In the genomic region with DNA sequence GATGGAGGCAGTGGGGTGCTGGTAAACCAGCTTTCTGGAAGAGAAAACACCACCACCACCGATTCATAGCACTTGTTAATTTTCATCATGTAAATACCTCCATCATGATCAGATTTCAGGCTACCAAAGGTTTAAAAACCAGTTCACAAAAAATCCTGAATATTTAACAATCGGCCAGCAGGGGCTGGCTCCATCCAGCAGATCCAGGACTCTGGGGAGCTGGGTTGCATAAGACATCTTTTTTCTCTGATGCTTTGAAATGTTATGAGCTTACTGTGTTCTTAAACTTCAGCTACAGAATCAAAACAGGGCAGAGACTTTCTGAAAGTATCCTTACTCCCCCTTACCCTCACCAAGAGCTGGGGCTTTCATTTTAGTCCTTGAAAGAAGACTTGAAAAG, we compare ENCODE assay signal across 19 cellular contexts. TPM values are rescaled to one million over a fixed set of nuclear protein-coding genes. Genes with fewer than 3 reads are reported as not detected.
DNase-seq lines count a peak whose midpoint lies in the region; ATAC-seq, FAIRE-seq and TF ChIP-seq lines count a peak whose summit lies in the region.
"Had no signal": no experiment of that assay in that cellular context is flagged by ENCODE, and none has a peak within 500 bp of the region (broad histone marks: within the 10 kb centered on the region; RNA-seq: fewer than 3 reads in every experiment).

No MANE protein-coding gene starts in this region.

- H3K4me3 ChIP-seq in HepG2 (replicated peaks in 1 of 3; ENCODE audit: insufficient read depth in 1 of 3, low read depth in 2 of 3, low read length in 3 of 3) (no peak overlapping the region), right lobe of liver (no peak overlapping the region), fibroblast of the aortic adventitia (ENCODE audit: low read depth, low read length) (no peak overlapping the region)
- H3K4me3 ChIP-seq: gastrocnemius medialis, thyroid gland had no signal

- ATAC-seq in HepG2: peak; percentile 59; the same call in 2 of the 3 replicates
- ATAC-seq in right lobe of liver: no peak
- ATAC-seq: activated T-cell treated with anti-CD3 and anti-CD28 coated beads, Interleukin-2, amount 50 U/mL, for 4 hours; gastrocnemius medialis had no signal

- TF ChIP-seq POLR2A in HepG2 (IDR thresholded peaks at IDR 0.05; ENCODE audit: insufficient read depth in 1 of 2, low read depth in 2 of 2, low read length in 2 of 2) (no peak), right lobe of liver (IDR thresholded peaks at IDR 0.05) (no peak)

- peaks cover 6% of the 10 kb centered on the region for H3K36me3 Mint-ChIP-seq in type B pancreatic cell

- no peak for FAIRE-seq in HepG2 (lab: Jason Lieb, UNC)
- FAIRE-seq: islet of Langerhans had no signal

- no peaks in the 10 kb centered on the region for H3K9me3 Mint-ChIP-seq in type B pancreatic cell
- H3K9me3 Mint-ChIP-seq: activated CD4-positive, alpha-beta T cell treated with anti-CD3 and anti-CD28 coated beads, Interleukin-2, amount 10 ng/mL, durations not matched to agents 24 days and 14 days; activated T-cell treated with anti-CD3 and anti-CD28 coated beads, Interleukin-2, amount 50 U/mL, for 4 hours; H9 had no signal

- POLR2A ChIA-PET in HepG2 (lab: Yijun Ruan, JAX): no interaction called here

- H3K27ac ChIP-seq in HepG2 (ENCODE audit: extremely low read length, insufficient read depth, low read length) (no peak overlapping the region), right lobe of liver (no peak overlapping the region)
- H3K27ac ChIP-seq: gastrocnemius medialis, RWPE1, thyroid gland had no signal

- DNase-seq in HepG2 (ENCODE audit: low spot score): peak; percentile 9
- no peak for DNase-seq in right lobe of liver
- peak; percentile 58 for DNase-seq in fibroblast of the aortic adventitia (ENCODE audit: low read depth)
- no peak for DNase-seq in type B pancreatic cell (ENCODE audit: extremely low spot score, unreplicated experiment)
- no peak for DNase-seq in glomerular visceral epithelial cell (ENCODE audit: extremely low spot score)
- DNase-seq in H4 (ENCODE audit: low spot score): no peak
- DNase-seq: activated CD4-positive, alpha-beta T cell treated with anti-CD3 and anti-CD28 coated beads, Interleukin-2, amount 10 ng/mL, durations not matched to agents 24 days and 14 days; activated T-cell treated with anti-CD3 and anti-CD28 coated beads, Interleukin-2, amount 50 U/mL, for 4 hours; cortex of kidney; gastrocnemius medialis; H9; Kasumi-1; NCI-H2029; NCI-H526 treated with DMSO at 0.1 percent for 48 hours; T-helper 2 cell; thyroid gland had no signal

- CTCF ChIA-PET in HepG2 (lab: Yijun Ruan, JAX; ENCODE audit: low intra/inter-chr PET ratio, low total read pairs): no interaction called here

- BruUV-seq in HepG2 (replicated peaks; lab: Mats Ljungman, UMichigan): no TSS peak

- no peak for TF ChIP-seq RAD21 in HepG2 (CRISPR knock-in tag; IDR thresholded peaks at IDR 0.05)

- H3K9me3 ChIP-seq in HepG2 (ENCODE audit: low read length) (no peaks in the 10 kb centered on the region), right lobe of liver (no peaks in the 10 kb centered on the region)
- H3K9me3 ChIP-seq: gastrocnemius medialis, thyroid gland had no signal

- WGBS in HepG2 (ENCODE audit: low lambda C conversion rate): 48% methylated on average over 2 of the region's 2 CpGs
- WGBS in right lobe of liver (ENCODE audit: insufficient coverage, low coverage, low lambda C conversion rate, missing lambda C conversion rate): 27% methylated on average over 2 of the region's 2 CpGs

- H3K4me1 ChIP-seq in HepG2 (ENCODE audit: insufficient read depth, low read length): no peaks in the 10 kb centered on the region
- H3K4me1 ChIP-seq in right lobe of liver: no peaks in the 10 kb centered on the region
- H3K4me1 ChIP-seq: gastrocnemius medialis, thyroid gland had no signal

- no peak overlapping the region for H3K9ac ChIP-seq in HepG2 (ENCODE audit: insufficient read depth, low read depth, low read length)

- intact Hi-C loops in HepG2 (cut with micrococcal nuclease; ENCODE audit: unreplicated experiment): loop anchor here (10.0 kb wide), 1 partner anchor 1953 kb away; no protein-coding TSS in a partner anchor
- intact Hi-C loops in right lobe of liver (cut with DNase I): no loop called here

- in situ Hi-C loops in HepG2 (cut with HindIII; ENCODE audit: extremely low pct_ligation_motif_present, low pct_unique_long_range_greater_than_20kb): no loop called here

- no peaks in the 10 kb centered on the region for H3K36me3 ChIP-seq in HepG2 (replicated peaks in 1 of 2; ENCODE audit: control insufficient read depth in 1 of 2, insufficient read depth in 2 of 2, low read length in 2 of 2)
- no peaks in the 10 kb centered on the region for H3K36me3 ChIP-seq in right lobe of liver
- H3K36me3 ChIP-seq: gastrocnemius medialis had no signal

- no peak overlapping the region for H2AFZ ChIP-seq in HepG2 (ENCODE audit: low read length)

- H3K27me3 ChIP-seq in HepG2 (ENCODE audit: control insufficient read depth in 1 of 2, insufficient read depth in 2 of 2, low read length in 2 of 2) (no peaks in the 10 kb centered on the region), right lobe of liver (no peaks in the 10 kb centered on the region)
- H3K27me3 ChIP-seq: gastrocnemius medialis, thyroid gland had no signal

- H3K4me1 Mint-ChIP-seq in type B pancreatic cell (ENCODE audit: unreplicated experiment): no peaks in the 10 kb centered on the region
- H3K4me1 Mint-ChIP-seq: activated CD4-positive, alpha-beta T cell treated with anti-CD3 and anti-CD28 coated beads, Interleukin-2, amount 10 ng/mL, durations not matched to agents 24 days and 14 days; H9 had no signal

- H4K20me1 ChIP-seq in HepG2 (ENCODE audit: insufficient read depth, low read length): no peaks in the 10 kb centered on the region

- H3K4me2 ChIP-seq in HepG2 (ENCODE audit: low read depth, low read length): no peak overlapping the region

- no peak overlapping the region for H3K27ac Mint-ChIP-seq in type B pancreatic cell
- H3K27ac Mint-ChIP-seq: activated CD4-positive, alpha-beta T cell treated with anti-CD3 and anti-CD28 coated beads, Interleukin-2, amount 10 ng/mL, durations not matched to agents 24 days and 14 days; H9 had no signal

- no peaks in the 10 kb centered on the region for H3K27me3 Mint-ChIP-seq in type B pancreatic cell
- H3K27me3 Mint-ChIP-seq: activated CD4-positive, alpha-beta T cell treated with anti-CD3 and anti-CD28 coated beads, Interleukin-2, amount 10 ng/mL, durations not matched to agents 24 days and 14 days had no signal

- TF ChIP-seq CTCF in HepG2 (CRISPR knock-in tag; IDR thresholded peaks at IDR 0.05) (no peak), right lobe of liver (IDR thresholded peaks at IDR 0.05) (peak in 2 of 4 donors; percentile 19 to 21), fibroblast of the aortic adventitia (IDR thresholded peaks at IDR 0.05; ENCODE audit: insufficient read depth, low read length) (peak; percentile 47), type B pancreatic cell (conservative IDR thresholded peaks at IDR 0.05) (peak; percentile 40)

- no peak for TF ChIP-seq EP300 in HepG2 (IDR thresholded peaks at IDR 0.05; ENCODE audit: low read depth in 2 of 2, low read length in 2 of 2)
- no peak for TF ChIP-seq EP300 in HepG2 (CRISPR knock-in tag; IDR thresholded peaks at IDR 0.05; ENCODE audit: borderline replicate concordance)

- H3K4me3 Mint-ChIP-seq in type B pancreatic cell: no peak overlapping the region
- H3K4me3 Mint-ChIP-seq: activated CD4-positive, alpha-beta T cell treated with anti-CD3 and anti-CD28 coated beads, Interleukin-2, amount 10 ng/mL, durations not matched to agents 24 days and 14 days; activated T-cell treated with anti-CD3 and anti-CD28 coated beads, Interleukin-2, amount 50 U/mL, for 4 hours; H9 had no signal

- no peaks in the 10 kb centered on the region for H3K79me2 ChIP-seq in HepG2 (ENCODE audit: insufficient read depth, low read length)

RNA-seq across cellular contexts. Expression of a gene that starts 14.6 kb away (rescaled TPM):
- total RNA-seq in HepG2 (2016; rRNA removed; fragmentation: Illumina TruSeq; extraction: Trizol) (0.13 TPM in 1 of 2 replicates, not detected in the other), right lobe of liver (under 1 TPM in 1 of 6 experiments, not detected in 5; 0.27 TPM), fibroblast of the aortic adventitia (ENCODE audit: low replicate concordance) (not detected in 2 replicates), type B pancreatic cell (ENCODE audit: low replicate concordance) (0.77 and 1.0 TPM in 2 replicates)
- total RNA-seq in HepG2 (2016; cell fraction: cytosol; rRNA removed; fragmentation: Illumina TruSeq; extraction: Trizol; ENCODE audit: low read depth): not detected in 2 replicates
- 0.13 TPM in 1 of 2 replicates, not detected in the other for total RNA-seq in HepG2 (2016; cell fraction: insoluble cytoplasmic fraction; rRNA removed; fragmentation: Illumina TruSeq; extraction: Trizol)
- total RNA-seq in HepG2 (2016; cell fraction: membrane; rRNA removed; fragmentation: Illumina TruSeq; extraction: Trizol): not detected in 2 replicates
- total RNA-seq in HepG2 (2016; cell fraction: nucleus; rRNA removed; fragmentation: Illumina TruSeq; extraction: Trizol): 0.68 TPM in 1 of 2 replicates, not detected in the other
- polyA plus RNA-seq in HepG2 (2011; rRNA removed): 6.5 and 7.3 TPM in 2 replicates
- polyA plus RNA-seq in HepG2 (2011; cell fraction: cytosol; rRNA removed): 3.8 and 4.0 TPM in 2 replicates
- polyA plus RNA-seq in HepG2 (2011; cell fraction: nucleus; rRNA removed): 31.3 and 36.2 TPM in 2 replicates
- 1.6 and 2.1 TPM in 2 replicates for polyA plus RNA-seq in HepG2 (2012)
- polyA plus RNA-seq in HepG2 (2016; cell fraction: cytosol; fragmentation: Illumina TruSeq; extraction: Trizol; ENCODE audit: low read depth): not detected in 2 replicates
- not detected in 2 replicates for polyA plus RNA-seq in HepG2 (2016; cell fraction: insoluble cytoplasmic fraction; fragmentation: Illumina TruSeq; extraction: Trizol; ENCODE audit: low read depth)
- not detected in 2 replicates for polyA plus RNA-seq in HepG2 (2016; cell fraction: membrane; fragmentation: Illumina TruSeq; extraction: Trizol; ENCODE audit: low read depth)
- polyA plus RNA-seq in HepG2 (2016; cell fraction: nucleus; fragmentation: Illumina TruSeq; extraction: Trizol; ENCODE audit: insufficient read depth, low read depth): 0.61 and 0.64 TPM in 2 replicates
- polyA minus RNA-seq in HepG2 (2011; rRNA and poly(A)+ RNA removed; ENCODE audit: low replicate concordance): 0.21 and 3.4 TPM in 2 replicates
- polyA minus RNA-seq in HepG2 (2011; cell fraction: cytosol; rRNA and poly(A)+ RNA removed): 1.2 and 1.3 TPM in 2 replicates
- polyA minus RNA-seq in HepG2 (2011; cell fraction: nucleus; rRNA and poly(A)+ RNA removed): 1.9 and 3.5 TPM in 2 replicates
- total RNA-seq in H4 (2014; rRNA removed; shearing (Covaris generic)): not detected in 2 replicates
- total RNA-seq: gastrocnemius medialis, posterior vena cava, thyroid gland had no signal

RNA-seq across cellular contexts. Expression of a gene that starts 22.3 kb away (rescaled TPM):
- 0.33 and 0.56 TPM in 2 replicates for total RNA-seq in HepG2 (2016; rRNA removed; fragmentation: Illumina TruSeq; extraction: Trizol)
- 0.18 and 0.30 TPM in 2 replicates for total RNA-seq in HepG2 (2016; cell fraction: cytosol; rRNA removed; fragmentation: Illumina TruSeq; extraction: Trizol; ENCODE audit: low read depth)
- total RNA-seq in HepG2 (2016; cell fraction: insoluble cytoplasmic fraction; rRNA removed; fragmentation: Illumina TruSeq; extraction: Trizol): 0.54 and 0.80 TPM in 2 replicates
- total RNA-seq in HepG2 (2016; cell fraction: membrane; rRNA removed; fragmentation: Illumina TruSeq; extraction: Trizol): 0.40 and 0.72 TPM in 2 replicates
- total RNA-seq in HepG2 (2016; cell fraction: nucleus; rRNA removed; fragmentation: Illumina TruSeq; extraction: Trizol): 0.34 and 0.44 TPM in 2 replicates
- polyA plus RNA-seq in HepG2 (2011; rRNA removed): 1.6 and 1.7 TPM in 2 replicates
- polyA plus RNA-seq in HepG2 (2011; cell fraction: cytosol; rRNA removed): 0.60 and 0.77 TPM in 2 replicates
- polyA plus RNA-seq in HepG2 (2011; cell fraction: nucleus; rRNA removed): 0.61 and 0.93 TPM in 2 replicates
- polyA plus RNA-seq in HepG2 (2012): 1.1 and 1.4 TPM in 2 replicates
- polyA plus RNA-seq in HepG2 (2016; cell fraction: cytosol; fragmentation: Illumina TruSeq; extraction: Trizol; ENCODE audit: low read depth): 0.19 and 0.37 TPM in 2 replicates
- 0.87 and 0.93 TPM in 2 replicates for polyA plus RNA-seq in HepG2 (2016; cell fraction: insoluble cytoplasmic fraction; fragmentation: Illumina TruSeq; extraction: Trizol; ENCODE audit: low read depth)
- 0.65 and 0.72 TPM in 2 replicates for polyA plus RNA-seq in HepG2 (2016; cell fraction: membrane; fragmentation: Illumina TruSeq; extraction: Trizol; ENCODE audit: low read depth)
- polyA plus RNA-seq in HepG2 (2016; cell fraction: nucleus; fragmentation: Illumina TruSeq; extraction: Trizol; ENCODE audit: insufficient read depth, low read depth): 0.37 and 1.1 TPM in 2 replicates
- polyA minus RNA-seq in HepG2 (2011; rRNA and poly(A)+ RNA removed; ENCODE audit: low replicate concordance): 9.1 and 17.4 TPM in 2 replicates
- 1.7 and 2.4 TPM in 2 replicates for polyA minus RNA-seq in HepG2 (2011; cell fraction: cytosol; rRNA and poly(A)+ RNA removed)
- polyA minus RNA-seq in HepG2 (2011; cell fraction: nucleus; rRNA and poly(A)+ RNA removed): 0.90 and 1.2 TPM in 2 replicates
- total RNA-seq in right lobe of liver: 1 to 10 TPM in 5 of 6 experiments, under 1 TPM in 1; 0.81 to 3.5 (median 1.7) TPM
- total RNA-seq in fibroblast of the aortic adventitia (ENCODE audit: low replicate concordance): 0.33 and 2.4 TPM in 2 replicates
- total RNA-seq in type B pancreatic cell (ENCODE audit: low replicate concordance): 5.0 and 6.7 TPM in 2 replicates
- total RNA-seq in H4 (2014; rRNA removed; shearing (Covaris generic)): 0.46 and 0.47 TPM in 2 replicates

RNA-seq across cellular contexts. Expression of a gene that starts 31.6 kb away (rescaled TPM):
- total RNA-seq in HepG2 (2016; rRNA removed; fragmentation: Illumina TruSeq; extraction: Trizol): 0.09 and 0.13 TPM in 2 replicates
- 0.09 TPM in 1 of 2 replicates, not detected in the other for total RNA-seq in HepG2 (2016; cell fraction: cytosol; rRNA removed; fragmentation: Illumina TruSeq; extraction: Trizol; ENCODE audit: low read depth)
- 0.17 and 0.18 TPM in 2 replicates for total RNA-seq in HepG2 (2016; cell fraction: insoluble cytoplasmic fraction; rRNA removed; fragmentation: Illumina TruSeq; extraction: Trizol)
- total RNA-seq in HepG2 (2016; cell fraction: membrane; rRNA removed; fragmentation: Illumina TruSeq; extraction: Trizol): 0.06 and 0.21 TPM in 2 replicates
- total RNA-seq in HepG2 (2016; cell fraction: nucleus; rRNA removed; fragmentation: Illumina TruSeq; extraction: Trizol): 0.19 and 0.22 TPM in 2 replicates
- 0.26 and 0.37 TPM in 2 replicates for polyA plus RNA-seq in HepG2 (2011; rRNA removed)
- polyA plus RNA-seq in HepG2 (2011; cell fraction: cytosol; rRNA removed): 0.31 and 0.40 TPM in 2 replicates
- 0.53 and 0.57 TPM in 2 replicates for polyA plus RNA-seq in HepG2 (2011; cell fraction: nucleus; rRNA removed)
- polyA plus RNA-seq in HepG2 (2012): 0.20 and 0.25 TPM in 2 replicates
- polyA plus RNA-seq in HepG2 (2016; cell fraction: cytosol; fragmentation: Illumina TruSeq; extraction: Trizol; ENCODE audit: low read depth): 0.07 and 0.14 TPM in 2 replicates
- polyA plus RNA-seq in HepG2 (2016; cell fraction: insoluble cytoplasmic fraction; fragmentation: Illumina TruSeq; extraction: Trizol; ENCODE audit: low read depth): 0.10 TPM in 1 of 2 replicates, not detected in the other
- 0.08 and 0.09 TPM in 2 replicates for polyA plus RNA-seq in HepG2 (2016; cell fraction: membrane; fragmentation: Illumina TruSeq; extraction: Trizol; ENCODE audit: low read depth)
- 0.47 TPM in 1 of 2 replicates, not detected in the other for polyA plus RNA-seq in HepG2 (2016; cell fraction: nucleus; fragmentation: Illumina TruSeq; extraction: Trizol; ENCODE audit: insufficient read depth, low read depth)
- polyA minus RNA-seq in HepG2 (2011; rRNA and poly(A)+ RNA removed; ENCODE audit: low replicate concordance): 0.12 TPM in 1 of 2 replicates, not detected in the other
- polyA minus RNA-seq in HepG2 (2011; cell fraction: cytosol; rRNA and poly(A)+ RNA removed): not detected in 2 replicates
- polyA minus RNA-seq in HepG2 (2011; cell fraction: nucleus; rRNA and poly(A)+ RNA removed): 0.25 TPM in 1 of 2 replicates, not detected in the other
- 1 to 10 TPM in 2 of 6 experiments, under 1 TPM in 4; 0.24 to 1.4 (median 0.78) TPM for total RNA-seq in right lobe of liver
- total RNA-seq in fibroblast of the aortic adventitia (ENCODE audit: low replicate concordance): not detected in 2 replicates
- 9.0 and 22.6 TPM in 2 replicates for total RNA-seq in type B pancreatic cell (ENCODE audit: low replicate concordance)
- not detected in 2 replicates for total RNA-seq in H4 (2014; rRNA removed; shearing (Covaris generic))

RNA-seq across cellular contexts. Expression of a gene that starts 42.3 kb away (rescaled TPM):
- 49.0 and 64.9 TPM in 2 replicates for total RNA-seq in HepG2 (2016; rRNA removed; fragmentation: Illumina TruSeq; extraction: Trizol)
- 8.0 and 8.5 TPM in 2 replicates for total RNA-seq in HepG2 (2016; cell fraction: cytosol; rRNA removed; fragmentation: Illumina TruSeq; extraction: Trizol; ENCODE audit: low read depth)
- 46.7 and 66.8 TPM in 2 replicates for total RNA-seq in HepG2 (2016; cell fraction: insoluble cytoplasmic fraction; rRNA removed; fragmentation: Illumina TruSeq; extraction: Trizol)
- total RNA-seq in HepG2 (2016; cell fraction: membrane; rRNA removed; fragmentation: Illumina TruSeq; extraction: Trizol): 22.5 and 24.5 TPM in 2 replicates
- total RNA-seq in HepG2 (2016; cell fraction: nucleus; rRNA removed; fragmentation: Illumina TruSeq; extraction: Trizol): 19.4 and 23.0 TPM in 2 replicates
- 10.3 and 11.1 TPM in 2 replicates for polyA plus RNA-seq in HepG2 (2011; rRNA removed)
- polyA plus RNA-seq in HepG2 (2011; cell fraction: cytosol; rRNA removed): 10.7 and 12.9 TPM in 2 replicates
- polyA plus RNA-seq in HepG2 (2011; cell fraction: nucleus; rRNA removed): 6.0 and 8.7 TPM in 2 replicates
- polyA plus RNA-seq in HepG2 (2012): 17.9 and 20.6 TPM in 2 replicates
- polyA plus RNA-seq in HepG2 (2016; cell fraction: cytosol; fragmentation: Illumina TruSeq; extraction: Trizol; ENCODE audit: low read depth): 3.8 and 4.4 TPM in 2 replicates
- polyA plus RNA-seq in HepG2 (2016; cell fraction: insoluble cytoplasmic fraction; fragmentation: Illumina TruSeq; extraction: Trizol; ENCODE audit: low read depth): 55.6 and 56.7 TPM in 2 replicates
- 11.3 and 13.5 TPM in 2 replicates for polyA plus RNA-seq in HepG2 (2016; cell fraction: membrane; fragmentation: Illumina TruSeq; extraction: Trizol; ENCODE audit: low read depth)
- polyA plus RNA-seq in HepG2 (2016; cell fraction: nucleus; fragmentation: Illumina TruSeq; extraction: Trizol; ENCODE audit: insufficient read depth, low read depth): 27.1 and 29.6 TPM in 2 replicates
- 10.5 and 29.0 TPM in 2 replicates for polyA minus RNA-seq in HepG2 (2011; rRNA and poly(A)+ RNA removed; ENCODE audit: low replicate concordance)
- 9.0 and 11.3 TPM in 2 replicates for polyA minus RNA-seq in HepG2 (2011; cell fraction: cytosol; rRNA and poly(A)+ RNA removed)
- polyA minus RNA-seq in HepG2 (2011; cell fraction: nucleus; rRNA and poly(A)+ RNA removed): 6.8 and 10.8 TPM in 2 replicates
- total RNA-seq in right lobe of liver: 10 to 100 TPM in 3 of 6 experiments, 1 to 10 TPM in 3; 6.9 to 13.0 (median 10.1) TPM
- total RNA-seq in fibroblast of the aortic adventitia (ENCODE audit: low replicate concordance): 24.0 and 25.9 TPM in 2 replicates
- 27.2 and 38.0 TPM in 2 replicates for total RNA-seq in type B pancreatic cell (ENCODE audit: low replicate concordance)
- 44.1 and 45.9 TPM in 2 replicates for total RNA-seq in H4 (2014; rRNA removed; shearing (Covaris generic))

RNA-seq across cellular contexts. Expression of a gene that starts 42.4 kb away (rescaled TPM):
- 57.9 and 66.0 TPM in 2 replicates for total RNA-seq in HepG2 (2016; rRNA removed; fragmentation: Illumina TruSeq; extraction: Trizol)
- total RNA-seq in HepG2 (2016; cell fraction: cytosol; rRNA removed; fragmentation: Illumina TruSeq; extraction: Trizol; ENCODE audit: low read depth): 64.4 and 64.9 TPM in 2 replicates
- total RNA-seq in HepG2 (2016; cell fraction: insoluble cytoplasmic fraction; rRNA removed; fragmentation: Illumina TruSeq; extraction: Trizol): 53.6 and 69.9 TPM in 2 replicates
- 78.0 and 88.8 TPM in 2 replicates for total RNA-seq in HepG2 (2016; cell fraction: membrane; rRNA removed; fragmentation: Illumina TruSeq; extraction: Trizol)
- 17.0 and 19.2 TPM in 2 replicates for total RNA-seq in HepG2 (2016; cell fraction: nucleus; rRNA removed; fragmentation: Illumina TruSeq; extraction: Trizol)
- polyA plus RNA-seq in HepG2 (2011; rRNA removed): 20.2 and 26.6 TPM in 2 replicates
- polyA plus RNA-seq in HepG2 (2011; cell fraction: cytosol; rRNA removed): 11.5 and 18.2 TPM in 2 replicates
- polyA plus RNA-seq in HepG2 (2011; cell fraction: nucleus; rRNA removed): 4.6 and 8.4 TPM in 2 replicates
- polyA plus RNA-seq in HepG2 (2012): 26.6 and 34.8 TPM in 2 replicates
- 68.5 and 88.0 TPM in 2 replicates for polyA plus RNA-seq in HepG2 (2016; cell fraction: cytosol; fragmentation: Illumina TruSeq; extraction: Trizol; ENCODE audit: low read depth)
- polyA plus RNA-seq in HepG2 (2016; cell fraction: insoluble cytoplasmic fraction; fragmentation: Illumina TruSeq; extraction: Trizol; ENCODE audit: low read depth): 70.2 and 81.1 TPM in 2 replicates
- 72.0 and 84.6 TPM in 2 replicates for polyA plus RNA-seq in HepG2 (2016; cell fraction: membrane; fragmentation: Illumina TruSeq; extraction: Trizol; ENCODE audit: low read depth)
- 35.6 and 37.3 TPM in 2 replicates for polyA plus RNA-seq in HepG2 (2016; cell fraction: nucleus; fragmentation: Illumina TruSeq; extraction: Trizol; ENCODE audit: insufficient read depth, low read depth)
- polyA minus RNA-seq in HepG2 (2011; rRNA and poly(A)+ RNA removed; ENCODE audit: low replicate concordance): 1.8 and 6.6 TPM in 2 replicates
- 6.4 and 6.8 TPM in 2 replicates for polyA minus RNA-seq in HepG2 (2011; cell fraction: cytosol; rRNA and poly(A)+ RNA removed)
- polyA minus RNA-seq in HepG2 (2011; cell fraction: nucleus; rRNA and poly(A)+ RNA removed): 6.2 and 6.6 TPM in 2 replicates
- 10 to 100 TPM; 16.0 to 21.7 (median 18.5) TPM for total RNA-seq in right lobe of liver
- 57.1 and 124 TPM in 2 replicates for total RNA-seq in fibroblast of the aortic adventitia (ENCODE audit: low replicate concordance)
- total RNA-seq in type B pancreatic cell (ENCODE audit: low replicate concordance): 33.9 and 34.8 TPM in 2 replicates
- total RNA-seq in H4 (2014; rRNA removed; shearing (Covaris generic)): 81.9 and 83.9 TPM in 2 replicates

Comparison
In these comparisons a context has a peak if more than half of its experiments do, and no peak if none do; other contexts are left out.
1. DNase-seq: peak in HepG2 (single experiment) and fibroblast of the aortic adventitia (single experiment); none in right lobe of liver (0 of 3), type B pancreatic cell (single experiment), glomerular visceral epithelial cell (single experiment) and H4 (single experiment).